ENCODE assay signal across 35 cellular contexts in genomic region chr15:26048669-26049068, GRCh38.
A peak's percentile ranks its signal among the peaks of the same experiment; 100 is the strongest.
DNase-seq lines count a peak whose midpoint lies in the region; FAIRE-seq and TF ChIP-seq lines count a peak whose summit lies in the region.
"Had no signal": no experiment of that assay in that cellular context is flagged by ENCODE, and none has a peak within 500 bp of the region (broad histone marks: within the 10 kb centered on the region; RNA-seq: fewer than 3 reads in every experiment).

No MANE protein-coding gene starts in this region.

- no peaks in the 10 kb centered on the region for H3K27me3 ChIP-seq in H1 (replicated peaks in 1 of 4; ENCODE audit: control insufficient read depth in 3 of 4, extremely low read depth in 1 of 4, insufficient read depth in 3 of 4, low read length in 3 of 4)
- H3K27me3 ChIP-seq in esophagus muscularis mucosa: no peaks in the 10 kb centered on the region
- H3K27me3 ChIP-seq in neuronal stem cell (ENCODE audit: control insufficient read depth in 3 of 3, insufficient read depth in 3 of 3, low read depth in 1 of 3, low read length in 3 of 3): no peaks in the 10 kb centered on the region
- no peaks in the 10 kb centered on the region for H3K27me3 ChIP-seq in Caco-2 (replicated peaks; ENCODE audit: control insufficient read depth, insufficient read depth, low read length)
- H3K27me3 ChIP-seq: BE2C; BLaER1; BLaER1 treated with 17β-estradiol and CSF1 and Interleukin-3, amounts not matched to agents 10 nM and 100 nM had no signal

- H3K27ac ChIP-seq in H1 (ENCODE audit: low read depth, low read length) (no peak overlapping the region), esophagus muscularis mucosa (replicated peaks in 1 of 4) (no peak overlapping the region), neuronal stem cell (replicated peaks; ENCODE audit: low read length) (no peak overlapping the region)
- H3K27ac ChIP-seq: 22Rv1; A549; BLaER1; BLaER1 treated with 17β-estradiol and CSF1 and Interleukin-3, amounts not matched to agents 10 nM and 100 nM; C4-2B had no signal

- H3K4me3 ChIP-seq in H1 (ENCODE audit: extremely low read depth in 1 of 4, insufficient read depth in 2 of 4, low read depth in 3 of 4, low read length in 4 of 4) (no peak overlapping the region), esophagus muscularis mucosa (no peak overlapping the region), neuronal stem cell (ENCODE audit: low read length in 2 of 2) (no peak overlapping the region), Caco-2 (ENCODE audit: low read depth, low read length) (no peak overlapping the region)
- H3K4me3 ChIP-seq: A549; BLaER1; BLaER1 treated with 17β-estradiol and CSF1 and Interleukin-3, amounts not matched to agents 10 nM and 100 nM had no signal

- no peaks in the 10 kb centered on the region for H4K20me1 ChIP-seq in H1 (replicated peaks in 1 of 2; ENCODE audit: control insufficient read depth in 1 of 2, insufficient read depth in 2 of 2, low read length in 2 of 2)
- H4K20me1 ChIP-seq: BLaER1; BLaER1 treated with 17β-estradiol and CSF1 and Interleukin-3, amounts not matched to agents 10 nM and 100 nM had no signal

- no peaks in the 10 kb centered on the region for H3K79me1 ChIP-seq in H1 (ENCODE audit: low read depth, low read length)
- H3K79me1 ChIP-seq in neuronal stem cell (ENCODE audit: low read depth, low read length): no peaks in the 10 kb centered on the region

- H3K36me3 ChIP-seq in H1 (ENCODE audit: control insufficient read depth in 2 of 4, insufficient read depth in 4 of 4, low read length in 3 of 4) (no peaks in the 10 kb centered on the region), esophagus muscularis mucosa (no peaks in the 10 kb centered on the region), neuronal stem cell (replicated peaks in 1 of 2; ENCODE audit: control insufficient read depth in 2 of 2, insufficient read depth in 2 of 2, low read length in 2 of 2) (no peaks in the 10 kb centered on the region), Caco-2 (ENCODE audit: control insufficient read depth, insufficient read depth, low read length) (no peaks in the 10 kb centered on the region)
- H3K36me3 ChIP-seq: BE2C; BLaER1; BLaER1 treated with 17β-estradiol and CSF1 and Interleukin-3, amounts not matched to agents 10 nM and 100 nM had no signal

- no peak overlapping the region for H2BK20ac ChIP-seq in H1 (ENCODE audit: low read length)

- H3K4me2 ChIP-seq in H1 (ENCODE audit: insufficient read depth in 1 of 2, low read depth in 2 of 2, low read length in 2 of 2): no peak overlapping the region
- no peak overlapping the region for H3K4me2 ChIP-seq in neuronal stem cell (ENCODE audit: insufficient read depth, low read length, poor library complexity, severe bottlenecking)
- H3K4me2 ChIP-seq: A549; BLaER1; BLaER1 treated with 17β-estradiol and CSF1 and Interleukin-3, amounts not matched to agents 10 nM and 100 nM had no signal

- H3K27me3 Mint-ChIP-seq in neural crest cell (ENCODE audit: low read depth): peaks cover 2% of the 10 kb centered on the region
- H3K27me3 Mint-ChIP-seq in HFFc6 (ENCODE audit: insufficient read depth): peaks cover 21% of the 10 kb centered on the region
- peaks cover 9% of the 10 kb centered on the region for H3K27me3 Mint-ChIP-seq in Caco-2 (ENCODE audit: insufficient read depth, unreplicated experiment)
- H3K27me3 Mint-ChIP-seq: CD4-positive, CD25-positive, alpha-beta regulatory T cell had no signal

- no peak overlapping the region for H3K4ac ChIP-seq in H1 (replicated peaks; ENCODE audit: insufficient read length, low read depth, low read length)
- H3K4ac ChIP-seq in neuronal stem cell (ENCODE audit: low read length): no peak overlapping the region

- H3K27ac Mint-ChIP-seq in neural crest cell (ENCODE audit: unreplicated experiment): peak overlapping the region; percentile 87
- H3K27ac Mint-ChIP-seq in HFFc6: no peak overlapping the region
- H3K27ac Mint-ChIP-seq in Caco-2 (ENCODE audit: unreplicated experiment): no peak overlapping the region
- H3K27ac Mint-ChIP-seq: B cell; CD4-positive, alpha-beta memory T cell; CD4-positive, alpha-beta T cell; CD8-positive, alpha-beta memory T cell; CD8-positive, alpha-beta T cell had no signal

- no peaks in the 10 kb centered on the region for H3K9me3 Mint-ChIP-seq in neural crest cell
- H3K9me3 Mint-ChIP-seq in HFFc6: peaks cover 7% of the 10 kb centered on the region; the same call in 1 of the 2 replicates
- no peaks in the 10 kb centered on the region for H3K9me3 Mint-ChIP-seq in Caco-2 (ENCODE audit: unreplicated experiment)
- H3K9me3 Mint-ChIP-seq: CD4-positive, alpha-beta memory T cell; CD4-positive, alpha-beta T cell; CD8-positive, alpha-beta memory T cell; CD8-positive, alpha-beta T cell had no signal

- no peak for FAIRE-seq in H1 (lab: Jason Lieb, UNC)
- FAIRE-seq: A204.1, A549, D721Med had no signal

- TF ChIP-seq CTCF in H1 (IDR thresholded peaks at IDR 0.05; ENCODE audit: control extremely low read depth in 1 of 3, insufficient read depth in 1 of 3, low read depth in 1 of 3, low read length in 3 of 3) (no peak), esophagus muscularis mucosa (IDR thresholded peaks at IDR 0.05) (no peak), neural crest cell (conservative IDR thresholded peaks at IDR 0.05) (no peak), HFFc6 (IDR thresholded peaks at IDR 0.05) (no peak), Caco-2 (IDR thresholded peaks at IDR 0.05; ENCODE audit: insufficient read depth in 1 of 2, low read depth in 1 of 2, low read length in 1 of 2, severe bottlenecking in 1 of 2, unreplicated experiment in 1 of 2) (no peak)

- H3K4me1 Mint-ChIP-seq in neural crest cell: peaks cover 22% of the 10 kb centered on the region
- peaks cover 16% of the 10 kb centered on the region for H3K4me1 Mint-ChIP-seq in HFFc6 (ENCODE audit: low read depth)
- no peaks in the 10 kb centered on the region for H3K4me1 Mint-ChIP-seq in Caco-2 (ENCODE audit: low read depth, unreplicated experiment)
- H3K4me1 Mint-ChIP-seq: B cell; CD14-positive monocyte; CD4-positive, CD25-positive, alpha-beta regulatory T cell; CD8-positive, alpha-beta memory T cell had no signal

- no peak overlapping the region for H4K5ac ChIP-seq in H1 (ENCODE audit: insufficient read length, low read depth, low read length)

- H3K4me1 ChIP-seq in H1 (replicated peaks in 1 of 4; ENCODE audit: control insufficient read depth in 3 of 4, insufficient read depth in 4 of 4, low read length in 3 of 4) (0 out of 7 replicates have a peak, but pooled peaks cover 0 to 3% (median 0%) of the 10 kb centered on the region in 4 experiments), esophagus muscularis mucosa (no peaks in the 10 kb centered on the region), neuronal stem cell (ENCODE audit: control insufficient read depth in 2 of 2, insufficient read depth in 1 of 2, low read depth in 1 of 2, low read length in 2 of 2) (peaks cover 0 to 12% of the 10 kb centered on the region in 2 donors), Caco-2 (no peaks in the 10 kb centered on the region)
- H3K4me1 ChIP-seq: A549; BE2C; BLaER1; BLaER1 treated with 17β-estradiol and CSF1 and Interleukin-3, amounts not matched to agents 10 nM and 100 nM had no signal

- H3K14ac ChIP-seq in H1 (ENCODE audit: insufficient read length) (no peak overlapping the region), neuronal stem cell (ENCODE audit: low read length) (no peak overlapping the region)

- no peaks in the 10 kb centered on the region for H3K23me2 ChIP-seq in H1 (ENCODE audit: low read depth, low read length)

- 99% methylated on average over 4 of the region's 7 CpGs; no CpG with 5 or more reads in 1 of the 2 experiments for WGBS in H1 (ENCODE audit: extremely low coverage in 1 of 2, insufficient coverage in 1 of 2, insufficient read length in 1 of 2, insufficient replicate concordance in 2 of 2, low coverage in 1 of 2, low lambda C conversion rate in 2 of 2, missing lambda C conversion rate in 1 of 2), 2 experiments
- 89% methylated on average over 7 of the region's 7 CpGs for WGBS in esophagus muscularis mucosa
- no CpG with 5 or more reads among the region's 7 CpGs for WGBS in neuronal stem cell (ENCODE audit: extremely low coverage in 2 of 2, insufficient read length in 2 of 2, insufficient replicate concordance in 1 of 2), 2 donors

- TF ChIP-seq EP300 in H1 (IDR thresholded peaks at IDR 0.05; ENCODE audit: borderline replicate concordance in 1 of 2, low read depth in 2 of 2, low read length in 2 of 2): no peak
- TF ChIP-seq EP300 in esophagus muscularis mucosa (IDR thresholded peaks at IDR 0.05): no peak

- H3K79me2 ChIP-seq in H1 (ENCODE audit: control insufficient read depth in 1 of 2, insufficient read depth in 2 of 2, low read length in 2 of 2): no peaks in the 10 kb centered on the region

- H2BK120ac ChIP-seq in H1 (replicated peaks; ENCODE audit: low read depth, low read length) (no peak overlapping the region), neuronal stem cell (ENCODE audit: low read depth, low read length) (no peak overlapping the region)

- TF ChIP-seq RAD21 in H1 (IDR thresholded peaks at IDR 0.05 in 1 of 2, conservative IDR thresholded peaks at IDR 0.05 in 1 of 2; ENCODE audit: low read depth in 2 of 2, low read length in 2 of 2): no peak

- no peak overlapping the region for H2BK5ac ChIP-seq in H1 (ENCODE audit: low read depth, low read length)
- no peak overlapping the region for H2BK5ac ChIP-seq in neuronal stem cell (ENCODE audit: low read length)

- H2AFZ ChIP-seq in H1 (ENCODE audit: low read length) (peak overlapping the region; percentile 29; the same call in 1 of the 2 replicates), neuronal stem cell (ENCODE audit: low read length) (no peak overlapping the region)

- H3K18ac ChIP-seq in H1 (ENCODE audit: extremely low read depth, low read length) (no peak overlapping the region), neuronal stem cell (ENCODE audit: low read length) (peak overlapping the region; percentile 40)

- H4K91ac ChIP-seq in H1 (replicated peaks; ENCODE audit: insufficient read length, low read length) (no peak overlapping the region), neuronal stem cell (ENCODE audit: low read depth, low read length, poor library complexity) (no peak overlapping the region)

- no peaks in the 10 kb centered on the region for H3K9me3 ChIP-seq in H1 (ENCODE audit: insufficient read depth in 2 of 2, low read depth in 1 of 2, low read length in 1 of 2)
- H3K9me3 ChIP-seq in esophagus muscularis mucosa: no peaks in the 10 kb centered on the region
- H3K9me3 ChIP-seq in neuronal stem cell (replicated peaks in 1 of 2; ENCODE audit: control insufficient read depth in 2 of 2, insufficient read depth in 1 of 2, low read depth in 1 of 2, low read length in 2 of 2): no peaks in the 10 kb centered on the region
- H3K9me3 ChIP-seq in Caco-2: peaks cover 4% of the 10 kb centered on the region; the same call in 1 of the 2 replicates
- H3K9me3 ChIP-seq: A549; BE2C; BLaER1; BLaER1 treated with 17β-estradiol and CSF1 and Interleukin-3, amounts not matched to agents 10 nM and 100 nM had no signal

- intact Hi-C loops in esophagus muscularis mucosa (cut with DNase I) (no loop called here), Caco-2 (cut with micrococcal nuclease; ENCODE audit: unreplicated experiment) (no loop called here)

- H4K8ac ChIP-seq in H1 (ENCODE audit: extremely low read depth, insufficient read depth, low read length) (no peak overlapping the region), neuronal stem cell (ENCODE audit: low read depth, low read length) (no peak overlapping the region)

- DNase-seq in H1 (ENCODE audit: low read depth in 1 of 2, low spot score in 2 of 2): no peak
- peak; percentile 74 for DNase-seq in esophagus muscularis mucosa (ENCODE audit: extremely low spot score)
- DNase-seq in neural crest cell (ENCODE audit: low read depth, low spot score): no peak
- no peak for DNase-seq in neuronal stem cell (ENCODE audit: low spot score)
- DNase-seq in HFFc6: no peak
- DNase-seq in ACHN: no peak
- DNase-seq in Caco-2: no peak
- DNase-seq in RPMI8226: no peak
- DNase-seq: 8988T; AML-193; BE2C; C1 segment of cervical spinal cord; Calu3; CD4-positive, alpha-beta memory T cell; CD4-positive, alpha-beta T cell; CD4-positive, CD25-positive, alpha-beta regulatory T cell; CD8-positive, alpha-beta memory T cell; CD8-positive, alpha-beta T cell; COR-L47; DMS 273 treated with DMSO at 0.1 percent for 48 hours; DMS153; DMS53; DMS79; DMS79 treated with DMSO at 0.1 percent for 48 hours; DND-41; EL had no signal

- no TSS peak for BruUV-seq in Caco-2 (replicated peaks; lab: Mats Ljungman, UMichigan)

- no peak overlapping the region for H2AK5ac ChIP-seq in H1 (ENCODE audit: low read depth, low read length)
- no peak overlapping the region for H2AK5ac ChIP-seq in neuronal stem cell (ENCODE audit: low read depth, low read length)

- POLR2A ChIA-PET in H1 (lab: Charles Lee; ENCODE audit: partially characterized antibody): no interaction called here
- POLR2A ChIA-PET in Caco-2 (lab: Charles Lee): no interaction called here

- CTCF ChIA-PET in H1 (lab: Charles Lee; ENCODE audit: partially characterized antibody) (no interaction called here), Caco-2 (lab: Charles Lee) (no interaction called here)

- H3K56ac ChIP-seq in H1 (replicated peaks; ENCODE audit: insufficient read length, low read depth, low read length): no peak overlapping the region

- H3K36me3 Mint-ChIP-seq in neural crest cell (ENCODE audit: low read depth) (no peaks in the 10 kb centered on the region), HFFc6 (ENCODE audit: low read depth) (no peaks in the 10 kb centered on the region), Caco-2 (ENCODE audit: insufficient read depth, unreplicated experiment) (no peaks in the 10 kb centered on the region)
- H3K36me3 Mint-ChIP-seq: CD14-positive monocyte; CD4-positive, alpha-beta memory T cell; CD4-positive, CD25-positive, alpha-beta regulatory T cell; CD8-positive, alpha-beta memory T cell; CD8-positive, alpha-beta T cell had no signal

- H3K23ac ChIP-seq in H1 (ENCODE audit: insufficient read length) (no peak overlapping the region), neuronal stem cell (ENCODE audit: low read depth, low read length, poor library complexity) (no peak overlapping the region)

- H3K4me3 Mint-ChIP-seq in neural crest cell (no peak overlapping the region), HFFc6 (no peak overlapping the region), Caco-2 (ENCODE audit: unreplicated experiment) (no peak overlapping the region)
- H3K4me3 Mint-ChIP-seq: B cell; CD14-positive monocyte; CD4-positive, alpha-beta memory T cell; CD4-positive, alpha-beta T cell; CD4-positive, CD25-positive, alpha-beta regulatory T cell; CD8-positive, alpha-beta memory T cell; CD8-positive, alpha-beta T cell had no signal

- in situ Hi-C loops in ACHN (cut with HindIII; ENCODE audit: low pct_ligation_motif_present, low pct_unique_long_range_greater_than_20kb, low sequenced_read_pairs): no loop called here

- no peak overlapping the region for H3K9ac ChIP-seq in H1 (replicated peaks in 1 of 4; ENCODE audit: extremely low read depth in 1 of 4, low read depth in 3 of 4, low read length in 3 of 4)
- H3K9ac ChIP-seq in neuronal stem cell (ENCODE audit: low read depth, low read length, poor library complexity): no peak overlapping the region
- H3K9ac ChIP-seq: BLaER1; BLaER1 treated with 17β-estradiol and CSF1 and Interleukin-3, amounts not matched to agents 10 nM and 100 nM had no signal

- H2BK12ac ChIP-seq in H1 (ENCODE audit: low read depth, low read length) (no peak overlapping the region), neuronal stem cell (ENCODE audit: low read length) (no peak overlapping the region)

- H2BK15ac ChIP-seq in H1 (ENCODE audit: low read length): no peak overlapping the region
- peak overlapping the region; percentile 3 for H2BK15ac ChIP-seq in neuronal stem cell (ENCODE audit: low read length)

- TF ChIP-seq POLR2A in H1 (IDR thresholded peaks at IDR 0.05; ENCODE audit: control extremely low read depth in 1 of 2, low read depth in 2 of 2, low read length in 2 of 2): no peak
- TF ChIP-seq POLR2A in esophagus muscularis mucosa (IDR thresholded peaks at IDR 0.05; ENCODE audit: low read depth): no peak
